ENCODE assay signal across 1 cellular context in genomic region chr12:102061556-102062418, GRCh38.
TF ChIP-seq lines count a peak whose summit lies in the region.

Gene WASHC3, minus strand, starts transcription at chr12:102061991. Its CDS starts 29 bp downstream, at chr12:102061962.

TF ChIP-seq in GM12878, 131 proteins besides CTCF, POLR2A, EP300 and RAD21 (continued from another document and continues in another):
- TF ChIP-seq ZNF592 (IDR thresholded peaks at IDR 0.05), result no peak
- no peak for TF ChIP-seq MTA2 (IDR thresholded peaks at IDR 0.05; ENCODE audit: low read depth)
- peak; percentile 49 for TF ChIP-seq IKZF1 (conservative IDR thresholded peaks at IDR 0.05)
- no peak for TF ChIP-seq YBX1 (IDR thresholded peaks at IDR 0.05)
- no peak for TF ChIP-seq FOXM1 (IDR thresholded peaks at IDR 0.05; ENCODE audit: low read depth, low read length)
- peak; percentile 44; the same call in 1 of the 2 replicates for TF ChIP-seq MLLT1 (IDR thresholded peaks at IDR 0.05)
- no peak for TF ChIP-seq SP1 (IDR thresholded peaks at IDR 0.05; ENCODE audit: low read depth, low read length)
- no peak for TF ChIP-seq NFIC (IDR thresholded peaks at IDR 0.05; ENCODE audit: low read depth, low read length)
- no peak for TF ChIP-seq ATF3 (IDR thresholded peaks at IDR 0.05; ENCODE audit: borderline replicate concordance, extremely low read depth, low read depth, low read length)
- TF ChIP-seq TARDBP (IDR thresholded peaks at IDR 0.05; ENCODE audit: borderline replicate concordance), result peak; percentile 31; the same call in 1 of the 2 replicates
- 0 out of 2 replicates have a peak, but pooled peaks have one; percentile 13 for TF ChIP-seq MAX (IDR thresholded peaks at IDR 0.05; ENCODE audit: low read depth, low read length)
- TF ChIP-seq E4F1 (IDR thresholded peaks at IDR 0.05; ENCODE audit: borderline replicate concordance, partially characterized antibody), result peak; percentile 42
- TF ChIP-seq SMAD5 (IDR thresholded peaks at IDR 0.05; ENCODE audit: low read depth), result no peak
- TF ChIP-seq CBX5 (IDR thresholded peaks at IDR 0.05; ENCODE audit: low read depth), result 0 out of 2 replicates have a peak, but pooled peaks have one; percentile 41
- no peak for TF ChIP-seq BRCA1 (IDR thresholded peaks at IDR 0.05; ENCODE audit: low read depth, low read length)
- TF ChIP-seq SPI1 (IDR thresholded peaks at IDR 0.05; ENCODE audit: borderline replicate concordance, insufficient read depth, low read depth, low read length), result no peak
- no peak for TF ChIP-seq NFXL1 (IDR thresholded peaks at IDR 0.05; ENCODE audit: borderline replicate concordance)
- TF ChIP-seq MXI1 (IDR thresholded peaks at IDR 0.05; ENCODE audit: low read depth, low read length), result 0 out of 2 replicates have a peak, but pooled peaks have one; percentile 20
- TF ChIP-seq HCFC1 (IDR thresholded peaks at IDR 0.05; ENCODE audit: low read length), result peak; percentile 91
- no peak for TF ChIP-seq ZNF622 (IDR thresholded peaks at IDR 0.05)
- TF ChIP-seq CEBPZ (IDR thresholded peaks at IDR 0.05; ENCODE audit: low read depth, low read length), result 0 out of 2 replicates have a peak, but pooled peaks have one; percentile 46
- peak; percentile 60 for TF ChIP-seq YY1 (IDR thresholded peaks at IDR 0.05; ENCODE audit: low read depth, low read length)
- no peak for TF ChIP-seq USF2 (IDR thresholded peaks at IDR 0.05; ENCODE audit: borderline replicate concordance, low read depth, low read length)
- TF ChIP-seq RFX5 (IDR thresholded peaks at IDR 0.05; ENCODE audit: low read depth, low read length), result peak; percentile 4; the same call in 1 of the 2 replicates
- TF ChIP-seq SIX5 (IDR thresholded peaks at IDR 0.05; ENCODE audit: low read depth, low read length, severe bottlenecking), result peak; percentile 90
- TF ChIP-seq CUX1 (IDR thresholded peaks at IDR 0.05; ENCODE audit: insufficient replicate concordance, low read depth, low read length), result no peak
- peak; percentile 22; the same call in 1 of the 2 replicates for TF ChIP-seq DPF2 (IDR thresholded peaks at IDR 0.05)
- TF ChIP-seq HDAC6 (IDR thresholded peaks at IDR 0.05; ENCODE audit: unreplicated experiment), result peak; percentile 32
- no peak for TF ChIP-seq REST (IDR thresholded peaks at IDR 0.05; ENCODE audit: low read depth, low read length)
